Comparison of ENCODE assay signal across 8 cellular contexts in the genomic region with DNA sequence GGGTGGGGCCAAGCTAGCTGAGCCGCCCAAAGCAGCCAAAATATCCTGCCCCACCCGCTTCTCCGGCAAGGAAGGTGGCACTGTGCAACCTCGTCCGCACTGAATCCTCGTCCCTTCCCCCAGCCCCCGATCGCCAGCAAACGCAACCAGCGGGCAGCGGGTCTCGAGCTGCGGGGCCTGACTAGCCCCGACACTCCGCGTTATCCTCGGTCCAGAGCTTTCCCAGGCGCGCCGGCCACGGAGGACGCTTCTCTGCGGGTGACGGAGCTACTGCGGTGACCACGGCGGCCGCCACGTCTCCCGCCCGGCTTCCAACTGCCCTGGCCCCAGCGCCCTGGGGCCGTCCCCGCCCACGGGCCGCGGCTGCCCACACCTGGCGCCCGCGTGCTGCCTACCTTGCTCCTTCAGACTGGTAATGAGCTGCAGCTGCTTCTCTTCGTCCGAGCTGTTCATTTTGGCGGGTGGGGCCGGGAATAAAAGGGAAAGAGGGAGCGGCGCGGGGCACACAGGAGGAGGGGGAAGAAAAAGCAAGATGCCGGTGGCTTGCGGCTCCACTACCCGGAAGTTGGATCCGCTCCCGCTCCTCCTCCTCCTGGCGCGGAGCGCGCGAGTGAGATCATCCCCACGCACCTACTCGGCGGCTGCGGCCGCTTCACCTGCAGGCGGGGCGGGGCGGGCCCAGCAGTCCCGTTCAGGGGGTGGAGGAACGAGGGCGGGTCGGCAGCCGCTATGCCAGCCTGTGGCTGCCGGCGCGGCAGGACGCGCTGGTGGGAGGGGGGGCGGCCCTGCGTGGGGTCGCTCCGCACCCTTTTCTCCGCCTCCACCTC. TPM values are rescaled to one million over a fixed set of nuclear protein-coding genes. Genes with fewer than 3 reads are reported as not detected.
DNase-seq lines count a peak whose midpoint lies in the region; ATAC-seq and TF ChIP-seq lines count a peak whose summit lies in the region.

A gene with protein sequence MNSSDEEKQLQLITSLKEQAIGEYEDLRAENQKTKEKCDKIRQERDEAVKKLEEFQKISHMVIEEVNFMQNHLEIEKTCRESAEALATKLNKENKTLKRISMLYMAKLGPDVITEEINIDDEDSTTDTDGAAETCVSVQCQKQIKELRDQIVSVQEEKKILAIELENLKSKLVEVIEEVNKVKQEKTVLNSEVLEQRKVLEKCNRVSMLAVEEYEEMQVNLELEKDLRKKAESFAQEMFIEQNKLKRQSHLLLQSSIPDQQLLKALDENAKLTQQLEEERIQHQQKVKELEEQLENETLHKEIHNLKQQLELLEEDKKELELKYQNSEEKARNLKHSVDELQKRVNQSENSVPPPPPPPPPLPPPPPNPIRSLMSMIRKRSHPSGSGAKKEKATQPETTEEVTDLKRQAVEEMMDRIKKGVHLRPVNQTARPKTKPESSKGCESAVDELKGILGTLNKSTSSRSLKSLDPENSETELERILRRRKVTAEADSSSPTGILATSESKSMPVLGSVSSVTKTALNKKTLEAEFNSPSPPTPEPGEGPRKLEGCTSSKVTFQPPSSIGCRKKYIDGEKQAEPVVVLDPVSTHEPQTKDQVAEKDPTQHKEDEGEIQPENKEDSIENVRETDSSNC (minus strand): TSS at position 561 of the 827 bp plus-strand sequence. CDS start 108 bp downstream, at position 453.

- H3K4me3 Mint-ChIP-seq in activated CD8-positive, alpha-beta T cell treated with anti-CD3 and anti-CD28 coated beads, Interleukin-2, amount 10 ng/mL, durations not matched to agents 7 days and 5 days: peak within 1 kb of the TSS; percentile 52

- H3K27ac ChIP-seq in muscle layer of duodenum (ENCODE audit: low read length) (peak within 1 kb of the TSS; percentile 14), thoracic aorta (peak within 1 kb of the TSS; percentile 65 to 69)

- peak; percentile 89 for DNase-seq in ACHN
- peak; percentile 59 for DNase-seq in NCI-H460 (ENCODE audit: extremely low read depth, low read depth)
- DNase-seq in activated CD8-positive, alpha-beta T cell treated with anti-CD3 and anti-CD28 coated beads, Interleukin-2, amount 10 ng/mL, durations not matched to agents 7 days and 5 days: peak; percentile 21
- DNase-seq in fibroblast of mammary gland (ENCODE audit: low read depth): peak; percentile 39
- DNase-seq in thoracic aorta (ENCODE audit: low spot score): peak; percentile 7

- TF ChIP-seq CTCF in fibroblast of mammary gland (conservative IDR thresholded peaks at IDR 0.05; ENCODE audit: control insufficient read depth, insufficient read depth, low read depth, low read length) (no peak), thoracic aorta (IDR thresholded peaks at IDR 0.05) (no peak)

- in situ Hi-C loops in ACHN (cut with HindIII; ENCODE audit: low pct_ligation_motif_present, low pct_unique_long_range_greater_than_20kb, low sequenced_read_pairs): no loop called here

- H3K4me1 ChIP-seq in muscle layer of duodenum (ENCODE audit: control insufficient read depth in 1 of 2, insufficient read depth in 2 of 2, low read length in 2 of 2) (peaks cover 0 to 8% of the 10 kb centered on the region in 2 donors), thoracic aorta (ENCODE audit: control insufficient read depth in 1 of 2, low read depth in 2 of 2) (peaks cover 3 to 7% of the 10 kb centered on the region in 2 donors)

- no peaks in the 10 kb centered on the region for H3K36me3 ChIP-seq in muscle layer of duodenum (ENCODE audit: control insufficient read depth in 1 of 2, insufficient read depth in 2 of 2, low read length in 2 of 2)
- H3K36me3 ChIP-seq in thoracic aorta: no peaks in the 10 kb centered on the region

- POLR2A ChIA-PET in activated CD8-positive, alpha-beta T cell treated with anti-CD3 and anti-CD28 coated beads, Interleukin-2, amount 10 ng/mL, durations not matched to agents 7 days and 5 days (lab: Charles Lee): no interaction called here

- H3K9me3 ChIP-seq in muscle layer of duodenum (ENCODE audit: control insufficient read depth in 1 of 2, low read length in 2 of 2) (no peaks in the 10 kb centered on the region), thoracic aorta (no peaks in the 10 kb centered on the region)

- CTCF ChIA-PET in activated CD8-positive, alpha-beta T cell treated with anti-CD3 and anti-CD28 coated beads, Interleukin-2, amount 10 ng/mL, durations not matched to agents 7 days and 5 days (lab: Charles Lee): no interaction called here

- H3K9me3 Mint-ChIP-seq in activated CD8-positive, alpha-beta T cell treated with anti-CD3 and anti-CD28 coated beads, Interleukin-2, amount 10 ng/mL, durations not matched to agents 7 days and 5 days (ENCODE audit: insufficient read depth): no peaks in the 10 kb centered on the region

- H3K27ac Mint-ChIP-seq in activated CD8-positive, alpha-beta T cell treated with anti-CD3 and anti-CD28 coated beads, Interleukin-2, amount 10 ng/mL, durations not matched to agents 7 days and 5 days: no peak within 1 kb of the TSS

- H3K27me3 ChIP-seq in muscle layer of duodenum (ENCODE audit: low read depth, low read length) (no peaks in the 10 kb centered on the region), thoracic aorta (replicated peaks; ENCODE audit: insufficient read depth) (no peaks in the 10 kb centered on the region)

- ATAC-seq in GM18861 (IDR thresholded peaks at IDR 0.05; ENCODE audit: unreplicated experiment) (peak; percentile 39), HG03196 (IDR thresholded peaks at IDR 0.05; ENCODE audit: unreplicated experiment) (peak; percentile 44), thoracic aorta (ENCODE audit: insufficient number of reproducible peaks, low FRiP score, low read depth) (no peak)
- ATAC-seq in activated CD8-positive, alpha-beta T cell treated with anti-CD3 and anti-CD28 coated beads, Interleukin-2, amount 10 ng/mL, durations not matched to agents 7 days and 5 days: peak; percentile 72

- H3K4me1 Mint-ChIP-seq in activated CD8-positive, alpha-beta T cell treated with anti-CD3 and anti-CD28 coated beads, Interleukin-2, amount 10 ng/mL, durations not matched to agents 7 days and 5 days (ENCODE audit: low read depth): no peaks in the 10 kb centered on the region

- peaks cover 26% of the 10 kb centered on the region for H3K27me3 Mint-ChIP-seq in activated CD8-positive, alpha-beta T cell treated with anti-CD3 and anti-CD28 coated beads, Interleukin-2, amount 10 ng/mL, durations not matched to agents 7 days and 5 days (ENCODE audit: low read depth)

- H3K4me3 ChIP-seq in fibroblast of mammary gland (ENCODE audit: control insufficient read depth, low read depth, low read length) (peak within 1 kb of the TSS; percentile 69), muscle layer of duodenum (ENCODE audit: low read depth in 1 of 2, low read length in 2 of 2) (peak within 1 kb of the TSS; percentile 54 to 95), thoracic aorta (peak within 1 kb of the TSS; percentile 87)

- no peaks in the 10 kb centered on the region for H3K36me3 Mint-ChIP-seq in activated CD8-positive, alpha-beta T cell treated with anti-CD3 and anti-CD28 coated beads, Interleukin-2, amount 10 ng/mL, durations not matched to agents 7 days and 5 days (ENCODE audit: low read depth)

RNA-seq across cellular contexts. Expression of the gene that starts here (rescaled TPM):
- total RNA-seq in NCI-H460 (2014; rRNA removed; shearing (Covaris generic)): 24.6 and 27.6 TPM in 2 replicates
- 47.1 and 67.0 TPM in 2 replicates for polyA plus RNA-seq in NCI-H460 (2014; cell fraction: nucleus; rRNA removed)
- not detected for total RNA-seq in activated CD8-positive, alpha-beta T cell treated with anti-CD3 and anti-CD28 coated beads, Interleukin-2, amount 10 ng/mL, durations not matched to agents 7 days and 5 days
- total RNA-seq in thoracic aorta: 10 to 100 TPM; 13.9 to 18.2 TPM

Comparison
In these comparisons a context has a peak if more than half of its experiments do, and no peak if none do; other contexts are left out.
1. RNA of the gene that starts here (total RNA-seq): 24.6 to 27.6 TPM in NCI-H460 and 13.9 to 18.2 TPM in thoracic aorta; not detected in activated CD8-positive, alpha-beta T cell treated with anti-CD3 and anti-CD28 coated beads, Interleukin-2, amount 10 ng/mL, durations not matched to agents 7 days and 5 days; every median in the first group is over 10 times any median in the second.
2. Peak in DNase-seq and ATAC-seq in activated CD8-positive, alpha-beta T cell treated with anti-CD3 and anti-CD28 coated beads, Interleukin-2, amount 10 ng/mL, durations not matched to agents 7 days and 5 days; RNA of the gene not detected or under 1 TPM.
3. DNase-seq: peak in every context shown above with its lines; median percentile 89 in ACHN; 59 in NCI-H460; 39 in fibroblast of mammary gland; 21 in activated CD8-positive, alpha-beta T cell treated with anti-CD3 and anti-CD28 coated beads, Interleukin-2, amount 10 ng/mL, durations not matched to agents 7 days and 5 days; 7 in thoracic aorta.
4. Peak in every context shown above with its lines, with median percentiles within 50 percentile points of each other: H3K4me3 ChIP-seq.